9 cellular contexts compared by ENCODE assay signal in the genomic region with DNA sequence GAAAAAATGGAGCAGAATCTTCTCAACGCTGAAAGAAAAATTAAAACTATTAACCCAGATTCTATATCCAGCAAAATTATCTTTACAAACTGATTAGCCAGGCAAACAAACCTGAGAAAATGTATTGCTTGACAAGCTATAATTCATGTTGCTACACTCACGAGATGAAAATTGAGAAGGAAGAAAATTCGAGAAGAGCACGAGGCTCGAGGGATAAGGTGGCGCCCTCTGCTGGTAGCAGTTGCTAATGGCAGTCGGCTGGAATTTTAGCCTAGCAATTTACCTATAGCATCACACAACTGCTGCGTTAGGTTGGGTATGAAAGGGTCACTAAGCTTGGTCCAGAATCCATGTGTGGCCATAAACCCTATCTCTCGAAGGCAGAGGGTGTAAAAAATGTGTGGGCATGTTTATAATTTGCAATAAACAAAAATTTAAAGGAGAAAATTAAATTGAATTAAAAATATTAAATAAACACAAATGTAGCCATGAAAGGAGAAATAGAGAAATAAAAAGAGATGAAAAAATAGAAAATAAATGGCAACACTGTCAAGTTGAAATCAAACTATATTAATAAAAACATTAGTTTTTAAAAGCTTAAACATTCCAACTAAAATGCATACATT.
DNase-seq lines count a peak whose midpoint lies in the region; ATAC-seq, FAIRE-seq and TF ChIP-seq lines count a peak whose summit lies in the region.
"Had no signal": no experiment of that assay in that cellular context is flagged by ENCODE, and none has a peak within 500 bp of the region (broad histone marks: within the 10 kb centered on the region; RNA-seq: fewer than 3 reads in every experiment).

No MANE protein-coding gene starts in this region.

- no peak overlapping the region for H3K27ac Mint-ChIP-seq in activated CD4-positive, alpha-beta T cell treated with anti-CD3 and anti-CD28 coated beads for 36 hours

- peak; percentile 55 for DNase-seq in activated CD4-positive, alpha-beta T cell treated with anti-CD3 and anti-CD28 coated beads for 36 hours
- no peak for DNase-seq in activated CD4-positive, alpha-beta T cell treated with anti-CD3 and anti-CD28 coated beads, Interleukin-2, amount 50 U/mL, for 4 hours
- DNase-seq in astrocyte of the cerebellum (ENCODE audit: low read depth): no peak
- no peak for DNase-seq in keratinocyte (ENCODE audit: low read depth, low spot score)
- no peak for DNase-seq in tibial nerve (ENCODE audit: low spot score in 2 of 2)

- in situ Hi-C loops in astrocyte of the cerebellum (cut with HindIII; ENCODE audit: low sequenced_read_pairs): no loop called here

- no peak for TF ChIP-seq EP300 in tibial nerve (IDR thresholded peaks at IDR 0.05)

- H3K4me3 Mint-ChIP-seq in activated CD4-positive, alpha-beta T cell treated with anti-CD3 and anti-CD28 coated beads for 36 hours: no peak overlapping the region
- H3K4me3 Mint-ChIP-seq: central memory CD8-positive, alpha-beta T cell had no signal

- H3K9ac ChIP-seq in OCI-LY1 (ENCODE audit: low read length) (no peak overlapping the region), keratinocyte (ENCODE audit: control insufficient read depth, extremely low read depth, insufficient read depth, low read length) (no peak overlapping the region)

- no peaks in the 10 kb centered on the region for H3K9me1 ChIP-seq in keratinocyte (ENCODE audit: control insufficient read depth, extremely low read depth, insufficient read depth, low read length)

- TF ChIP-seq POLR2A in tibial nerve (IDR thresholded peaks at IDR 0.05): no peak

- H3K4me2 ChIP-seq in OCI-LY1 (ENCODE audit: low read length) (no peak overlapping the region), keratinocyte (ENCODE audit: control insufficient read depth, extremely low read depth, insufficient read depth, low read depth, low read length) (no peak overlapping the region)

- no peak for FAIRE-seq in keratinocyte (lab: Jason Lieb, UNC)

- TF ChIP-seq CTCF in OCI-LY1 (IDR thresholded peaks at IDR 0.05; ENCODE audit: low read length) (peak; percentile 63), astrocyte of the cerebellum (IDR thresholded peaks at IDR 0.05; ENCODE audit: low read depth, low read length, missing control alignments) (peak; percentile 74), keratinocyte (optimal IDR thresholded peaks at IDR 0.05 in 1 of 3, IDR thresholded peaks at IDR 0.05 in 1 of 3, conservative IDR thresholded peaks at IDR 0.05 in 1 of 3; ENCODE audit: extremely low read depth in 1 of 3, insufficient read depth in 2 of 3, low read length in 3 of 3) (peak; percentile 69 to 86 (median 83)), tibial nerve (IDR thresholded peaks at IDR 0.05) (peak; percentile 38 to 87 (median 43))

- H3K4me1 ChIP-seq in OCI-LY1 (ENCODE audit: insufficient read depth, low read length, severe bottlenecking): no peaks in the 10 kb centered on the region
- H3K4me1 ChIP-seq in keratinocyte (ENCODE audit: control insufficient read depth, extremely low read depth, insufficient read depth, low read length): no peaks in the 10 kb centered on the region
- H3K4me1 ChIP-seq in tibial nerve: no peaks in the 10 kb centered on the region

- intact Hi-C loops in activated CD4-positive, alpha-beta T cell treated with anti-CD3 and anti-CD28 coated beads for 36 hours (cut with DNase I, micrococcal nuclease): loop anchor here in 1 of 2 experiments (2.0 to 10.0 kb wide), 2 partner anchors 552 to 684 kb away; no protein-coding TSS in a partner anchor

- H4K20me1 ChIP-seq in OCI-LY1 (ENCODE audit: insufficient read depth, low read length): no peaks in the 10 kb centered on the region
- no peaks in the 10 kb centered on the region for H4K20me1 ChIP-seq in keratinocyte (ENCODE audit: control insufficient read depth, extremely low read depth, insufficient read depth, low read length)

- dilution Hi-C loops in keratinocyte (cut with MboI; ENCODE audit: extremely low pct_ligation_motif_present, low sequenced_read_pairs): no loop called here

- no peak for ATAC-seq in activated CD4-positive, alpha-beta T cell treated with anti-CD3 and anti-CD28 coated beads for 36 hours
- ATAC-seq in HG02943 (IDR thresholded peaks at IDR 0.05; ENCODE audit: low read depth, unreplicated experiment) (peak; percentile 77), HG02678 (IDR thresholded peaks at IDR 0.05; ENCODE audit: unreplicated experiment) (no peak)

- CTCF ChIA-PET in activated CD4-positive, alpha-beta T cell treated with anti-CD3 and anti-CD28 coated beads for 36 hours (lab: Charles Lee): interaction anchor here (0.6 kb wide), 1 partner anchor 1106 kb away, joined by 3 read pairs; no protein-coding TSS in a partner anchor

- no peaks in the 10 kb centered on the region for H3F3A ChIP-seq in OCI-LY1 (ENCODE audit: insufficient read depth, low read length)

- H2AFZ ChIP-seq in OCI-LY1 (ENCODE audit: low read length) (no peak overlapping the region), keratinocyte (ENCODE audit: control insufficient read depth, low read length) (no peak overlapping the region)

- WGBS in tibial nerve, 2 donors: 15 to 23% methylated on average over 9 of the region's 9 CpGs

- H3K36me3 Mint-ChIP-seq in activated CD4-positive, alpha-beta T cell treated with anti-CD3 and anti-CD28 coated beads for 36 hours (ENCODE audit: low read depth): no peaks in the 10 kb centered on the region

- H3K27me3 Mint-ChIP-seq in activated CD4-positive, alpha-beta T cell treated with anti-CD3 and anti-CD28 coated beads for 36 hours: no peaks in the 10 kb centered on the region
- H3K27me3 Mint-ChIP-seq: central memory CD8-positive, alpha-beta T cell had no signal

- POLR2A ChIA-PET in activated CD4-positive, alpha-beta T cell treated with anti-CD3 and anti-CD28 coated beads for 36 hours (lab: Charles Lee): no interaction called here

- H3K27ac ChIP-seq in OCI-LY1 (ENCODE audit: low read depth, low read length, poor library complexity, severe bottlenecking) (no peak overlapping the region), keratinocyte (ENCODE audit: control insufficient read depth, insufficient read depth, low read length) (no peak overlapping the region), tibial nerve (no peak overlapping the region)

- H3K4me1 Mint-ChIP-seq in activated CD4-positive, alpha-beta T cell treated with anti-CD3 and anti-CD28 coated beads for 36 hours: no peaks in the 10 kb centered on the region
- H3K4me1 Mint-ChIP-seq: central memory CD8-positive, alpha-beta T cell had no signal

- no peaks in the 10 kb centered on the region for H3K9me2 ChIP-seq in OCI-LY1 (ENCODE audit: low read depth, low read length)

- H3K9me3 ChIP-seq in OCI-LY1 (ENCODE audit: low read length): no peaks in the 10 kb centered on the region
- H3K9me3 ChIP-seq in keratinocyte (ENCODE audit: control insufficient read depth, low read depth, low read length): no peaks in the 10 kb centered on the region
- H3K9me3 ChIP-seq in tibial nerve: no peaks in the 10 kb centered on the region

- no peaks in the 10 kb centered on the region for H3K36me3 ChIP-seq in OCI-LY1 (ENCODE audit: insufficient read depth, low read length)
- no peaks in the 10 kb centered on the region for H3K36me3 ChIP-seq in keratinocyte (ENCODE audit: control insufficient read depth in 2 of 2, extremely low read depth in 1 of 2, insufficient read depth in 2 of 2, low read length in 2 of 2)
- no peaks in the 10 kb centered on the region for H3K36me3 ChIP-seq in tibial nerve

- H3K79me2 ChIP-seq in OCI-LY1 (ENCODE audit: insufficient read depth, low read length): no peaks in the 10 kb centered on the region
- no peaks in the 10 kb centered on the region for H3K79me2 ChIP-seq in keratinocyte (ENCODE audit: control insufficient read depth, insufficient read depth, low read length)

- H3K27me3 ChIP-seq in OCI-LY1 (ENCODE audit: insufficient read depth, low read length) (no peaks in the 10 kb centered on the region), keratinocyte (ENCODE audit: control insufficient read depth, extremely low read depth, insufficient read depth, low read length) (no peaks in the 10 kb centered on the region), tibial nerve (no peaks in the 10 kb centered on the region)

- H3K4me3 ChIP-seq in OCI-LY1 (ENCODE audit: low read depth, low read length, poor library complexity, severe bottlenecking) (no peak overlapping the region), astrocyte of the cerebellum (ENCODE audit: low read depth, low read length) (no peak overlapping the region), keratinocyte (ENCODE audit: control insufficient read depth in 2 of 3, extremely low read depth in 1 of 3, insufficient read depth in 2 of 3, low read depth in 1 of 3, low read length in 3 of 3) (no peak overlapping the region), tibial nerve (no peak overlapping the region)

- peaks cover 2% of the 10 kb centered on the region for H3K9me3 Mint-ChIP-seq in activated CD4-positive, alpha-beta T cell treated with anti-CD3 and anti-CD28 coated beads for 36 hours (ENCODE audit: low read depth)
- H3K9me3 Mint-ChIP-seq: central memory CD8-positive, alpha-beta T cell had no signal
